1 cellular context compared by ENCODE assay signal in genomic region chr11:90223248-90223585, GRCh38.
TF ChIP-seq lines count a peak whose summit lies in the region.

No MANE protein-coding gene starts in this region.

TF ChIP-seq in GM23338, 12 proteins besides CTCF, POLR2A, EP300 and RAD21 (continued from another document):
- TF ChIP-seq, protein P1, sequence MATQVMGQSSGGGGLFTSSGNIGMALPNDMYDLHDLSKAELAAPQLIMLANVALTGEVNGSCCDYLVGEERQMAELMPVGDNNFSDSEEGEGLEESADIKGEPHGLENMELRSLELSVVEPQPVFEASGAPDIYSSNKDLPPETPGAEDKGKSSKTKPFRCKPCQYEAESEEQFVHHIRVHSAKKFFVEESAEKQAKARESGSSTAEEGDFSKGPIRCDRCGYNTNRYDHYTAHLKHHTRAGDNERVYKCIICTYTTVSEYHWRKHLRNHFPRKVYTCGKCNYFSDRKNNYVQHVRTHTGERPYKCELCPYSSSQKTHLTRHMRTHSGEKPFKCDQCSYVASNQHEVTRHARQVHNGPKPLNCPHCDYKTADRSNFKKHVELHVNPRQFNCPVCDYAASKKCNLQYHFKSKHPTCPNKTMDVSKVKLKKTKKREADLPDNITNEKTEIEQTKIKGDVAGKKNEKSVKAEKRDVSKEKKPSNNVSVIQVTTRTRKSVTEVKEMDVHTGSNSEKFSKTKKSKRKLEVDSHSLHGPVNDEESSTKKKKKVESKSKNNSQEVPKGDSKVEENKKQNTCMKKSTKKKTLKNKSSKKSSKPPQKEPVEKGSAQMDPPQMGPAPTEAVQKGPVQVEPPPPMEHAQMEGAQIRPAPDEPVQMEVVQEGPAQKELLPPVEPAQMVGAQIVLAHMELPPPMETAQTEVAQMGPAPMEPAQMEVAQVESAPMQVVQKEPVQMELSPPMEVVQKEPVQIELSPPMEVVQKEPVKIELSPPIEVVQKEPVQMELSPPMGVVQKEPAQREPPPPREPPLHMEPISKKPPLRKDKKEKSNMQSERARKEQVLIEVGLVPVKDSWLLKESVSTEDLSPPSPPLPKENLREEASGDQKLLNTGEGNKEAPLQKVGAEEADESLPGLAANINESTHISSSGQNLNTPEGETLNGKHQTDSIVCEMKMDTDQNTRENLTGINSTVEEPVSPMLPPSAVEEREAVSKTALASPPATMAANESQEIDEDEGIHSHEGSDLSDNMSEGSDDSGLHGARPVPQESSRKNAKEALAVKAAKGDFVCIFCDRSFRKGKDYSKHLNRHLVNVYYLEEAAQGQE (IDR thresholded peaks at IDR 0.05; ENCODE audit: unreplicated experiment): no peak
- TF ChIP-seq POLR2AphosphoS5 (IDR thresholded peaks at IDR 0.05; ENCODE audit: low read depth) (no peak), CREB1 (CRISPR knock-in tag; IDR thresholded peaks at IDR 0.05; ENCODE audit: low read depth) (no peak), NANOG (IDR thresholded peaks at IDR 0.05; ENCODE audit: borderline replicate concordance) (no peak), JUNB (IDR thresholded peaks at IDR 0.05; ENCODE audit: unreplicated experiment) (no peak), STAT1 (IDR thresholded peaks at IDR 0.05; ENCODE audit: unreplicated experiment) (no peak), EZH2phosphoT487 (IDR thresholded peaks at IDR 0.05; ENCODE audit: unreplicated experiment) (no peak)
